9 cellular contexts compared by ENCODE assay signal in genomic region chr18:48605408-48605845, GRCh38.
DNase-seq lines count a peak whose midpoint lies in the region; ATAC-seq, FAIRE-seq and TF ChIP-seq lines count a peak whose summit lies in the region.
"Had no signal": no experiment of that assay in that cellular context is flagged by ENCODE, and none has a peak within 500 bp of the region (broad histone marks: within the 10 kb centered on the region; RNA-seq: fewer than 3 reads in every experiment).

No MANE protein-coding gene starts in this region.

- FAIRE-seq in H1 (lab: Jason Lieb, UNC), result peak; percentile 58

- WGBS in H1 (ENCODE audit: extremely low coverage in 1 of 2, insufficient coverage in 1 of 2, insufficient read length in 1 of 2, insufficient replicate concordance in 2 of 2, low coverage in 1 of 2, low lambda C conversion rate in 2 of 2, missing lambda C conversion rate in 1 of 2), 2 experiments, result 63% methylated on average over 3 of the region's 3 CpGs; no CpG with 5 or more reads in 1 of the 2 experiments

- H3K36me3 ChIP-seq in GM23338 (ENCODE audit: insufficient read depth) (no peaks in the 10 kb centered on the region), H1 (ENCODE audit: control insufficient read depth in 2 of 4, insufficient read depth in 4 of 4, low read length in 3 of 4) (no peaks in the 10 kb centered on the region), left lung (no peaks in the 10 kb centered on the region), mucosa of descending colon (ENCODE audit: low read depth) (no peaks in the 10 kb centered on the region)

- no peaks in the 10 kb centered on the region for H3K9me3 ChIP-seq in H1 (ENCODE audit: insufficient read depth in 2 of 2, low read depth in 1 of 2, low read length in 1 of 2)
- H3K9me3 ChIP-seq in left lung, result no peaks in the 10 kb centered on the region
- no peaks in the 10 kb centered on the region for H3K9me3 ChIP-seq in mucosa of descending colon

- no peak overlapping the region for H2AK5ac ChIP-seq in H1 (ENCODE audit: low read depth, low read length)

- no peak overlapping the region for H3K18ac ChIP-seq in H1 (ENCODE audit: extremely low read depth, low read length)

- H4K8ac ChIP-seq in H1 (ENCODE audit: extremely low read depth, insufficient read depth, low read length), result no peak overlapping the region

- no peaks in the 10 kb centered on the region for H3K9me3 Mint-ChIP-seq in GM23338
- H3K9me3 Mint-ChIP-seq: dendritic cell treated with granulocyte-macrophage colony-stimulating factor and Interleukin-4, amounts not matched to agents 40 ng/mL and 50 ng/mL, for 4 days had no signal

- no peak overlapping the region for H4K5ac ChIP-seq in H1 (ENCODE audit: insufficient read length, low read depth, low read length)

- CTCF ChIA-PET in H1 (lab: Charles Lee; ENCODE audit: partially characterized antibody), result interaction anchor here (0.7 to 6.3 kb wide), 42 partner anchors 8 to 271 kb away, joined by 3 to 72 read pairs (median 4); partner anchors contain the start of gene CTIF

- H3K9me2 ChIP-seq in GM23338 (ENCODE audit: insufficient read depth), result no peaks in the 10 kb centered on the region

- TF ChIP-seq POLR2A in H1 (IDR thresholded peaks at IDR 0.05; ENCODE audit: control extremely low read depth in 1 of 2, low read depth in 2 of 2, low read length in 2 of 2), result no peak

- H4K91ac ChIP-seq in H1 (replicated peaks; ENCODE audit: insufficient read length, low read length), result no peak overlapping the region

- H3K4me2 ChIP-seq in GM23338, result no peak overlapping the region
- no peak overlapping the region for H3K4me2 ChIP-seq in H1 (ENCODE audit: insufficient read depth in 1 of 2, low read depth in 2 of 2, low read length in 2 of 2)

- H3K36me3 Mint-ChIP-seq in GM23338 (ENCODE audit: low read depth), result no peaks in the 10 kb centered on the region

- in situ Hi-C loops in Caki2 (cut with HindIII; ENCODE audit: low pct_unique_long_range_greater_than_20kb, low sequenced_read_pairs), result no loop called here

- no peaks in the 10 kb centered on the region for H3K4me1 ChIP-seq in GM23338 (ENCODE audit: insufficient read depth)
- H3K4me1 ChIP-seq in H1 (replicated peaks in 1 of 4; ENCODE audit: control insufficient read depth in 3 of 4, insufficient read depth in 4 of 4, low read length in 3 of 4), result peaks cover 0 to 7% (median 0%) of the 10 kb centered on the region in 4 experiments; a peak in 2 of 7 replicates
- peaks cover 0 to 4% of the 10 kb centered on the region in 2 donors for H3K4me1 ChIP-seq in left lung
- no peaks in the 10 kb centered on the region for H3K4me1 ChIP-seq in mucosa of descending colon (ENCODE audit: low read depth)

- H3K23me2 ChIP-seq in H1 (ENCODE audit: low read depth, low read length), result peaks cover 10% of the 10 kb centered on the region; the same call in 1 of the 2 replicates

- H3K4me1 Mint-ChIP-seq in GM23338, result peaks cover 14% of the 10 kb centered on the region

- no peak overlapping the region for H3K23ac ChIP-seq in H1 (ENCODE audit: insufficient read length)

- H3K79me1 ChIP-seq in H1 (ENCODE audit: low read depth, low read length), result peaks cover 9% of the 10 kb centered on the region; the same call in 1 of the 2 replicates

- H2BK12ac ChIP-seq in H1 (ENCODE audit: low read depth, low read length), result peak overlapping the region; percentile 42; the same call in 1 of the 2 replicates

- DNase-seq in Caki2 (ENCODE audit: low read depth) (peak; percentile 43), GM23338 (ENCODE audit: low spot score) (peak; percentile 87), NCI-H2107 treated with DMSO at 0.1 percent for 48 hours (lab: John Stamatoyannopoulos, UW; ENCODE audit: unreplicated experiment) (peak; percentile 94), H1 (ENCODE audit: low read depth in 1 of 2, low spot score in 2 of 2) (peak; percentile 50 to 73), DMS153 (lab: John Stamatoyannopoulos, UW) (no peak), left lung (no peak), mucosa of descending colon (no peak), T-helper 9 cell (no peak)

- no peaks in the 10 kb centered on the region for H3F3A ChIP-seq in GM23338 (replicated peaks; ENCODE audit: low read depth)

- H3K27ac Mint-ChIP-seq in GM23338, result 0 out of 2 replicates have a peak overlapping the region, but pooled peaks have one; percentile 45
- H3K27ac Mint-ChIP-seq: dendritic cell treated with granulocyte-macrophage colony-stimulating factor and Interleukin-4, amounts not matched to agents 40 ng/mL and 50 ng/mL, for 4 days had no signal

- ATAC-seq in GM23338 (peak; percentile 99), left lung (no peak), mucosa of descending colon (no peak)

- H3K79me2 ChIP-seq in GM23338 (replicated peaks; ENCODE audit: insufficient read depth), result peaks cover 6% of the 10 kb centered on the region; the same call in 1 of the 2 replicates
- peaks cover 0 to 5% of the 10 kb centered on the region in 2 experiments; a peak in 1 of 4 replicates for H3K79me2 ChIP-seq in H1 (ENCODE audit: control insufficient read depth in 1 of 2, insufficient read depth in 2 of 2, low read length in 2 of 2)

- H3K9ac ChIP-seq in H1 (replicated peaks in 1 of 4; ENCODE audit: extremely low read depth in 1 of 4, low read depth in 3 of 4, low read length in 3 of 4), result no peak overlapping the region

- intact Hi-C loops in left lung (cut with DNase I), result no loop called here
- intact Hi-C loops in mucosa of descending colon (cut with DNase I, micrococcal nuclease), result no loop called here

- TF ChIP-seq CTCF in GM23338 (conservative IDR thresholded peaks at IDR 0.05; ENCODE audit: low read depth in 2 of 2) (peak; percentile 70 to 88), H1 (IDR thresholded peaks at IDR 0.05; ENCODE audit: control extremely low read depth in 1 of 3, insufficient read depth in 1 of 3, low read depth in 1 of 3, low read length in 3 of 3) (peak; percentile 73 to 97 (median 81)), left lung (IDR thresholded peaks at IDR 0.05) (no peak), mucosa of descending colon (IDR thresholded peaks at IDR 0.05) (no peak)

- no peaks in the 10 kb centered on the region for H3K27me3 ChIP-seq in GM23338 (ENCODE audit: insufficient read depth)
- no peaks in the 10 kb centered on the region for H3K27me3 ChIP-seq in H1 (replicated peaks in 1 of 4; ENCODE audit: control insufficient read depth in 3 of 4, extremely low read depth in 1 of 4, insufficient read depth in 3 of 4, low read length in 3 of 4)
- no peaks in the 10 kb centered on the region for H3K27me3 ChIP-seq in left lung

- no peak overlapping the region for H3K4me3 Mint-ChIP-seq in GM23338
- H3K4me3 Mint-ChIP-seq: dendritic cell treated with granulocyte-macrophage colony-stimulating factor and Interleukin-4, amounts not matched to agents 40 ng/mL and 50 ng/mL, for 4 days had no signal

- H3K27ac ChIP-seq in GM23338 (ENCODE audit: low read depth), result no peak overlapping the region
- no peak overlapping the region for H3K27ac ChIP-seq in H1 (ENCODE audit: low read depth, low read length)
- no peak overlapping the region for H3K27ac ChIP-seq in left lung

- H2BK5ac ChIP-seq in H1 (ENCODE audit: low read depth, low read length), result no peak overlapping the region

- POLR2A ChIA-PET in H1 (lab: Charles Lee; ENCODE audit: partially characterized antibody), result interaction anchor here (0.6 to 1.5 kb wide), 3 partner anchors 10 to 44 kb away, joined by 3 to 4 read pairs (median 3); no protein-coding TSS in a partner anchor

- H3K4me3 ChIP-seq in GM23338 (no peak overlapping the region), H1 (ENCODE audit: extremely low read depth in 1 of 4, insufficient read depth in 2 of 4, low read depth in 3 of 4, low read length in 4 of 4) (no peak overlapping the region), left lung (no peak overlapping the region), mucosa of descending colon (no peak overlapping the region)

- TF ChIP-seq EP300 in H1 (IDR thresholded peaks at IDR 0.05; ENCODE audit: borderline replicate concordance in 1 of 2, low read depth in 2 of 2, low read length in 2 of 2), result no peak

- TF ChIP-seq RAD21 in H1 (IDR thresholded peaks at IDR 0.05 in 1 of 2, conservative IDR thresholded peaks at IDR 0.05 in 1 of 2; ENCODE audit: low read depth in 2 of 2, low read length in 2 of 2), result peak; percentile 74 to 83

- no peak overlapping the region for H2AFZ ChIP-seq in GM23338
- H2AFZ ChIP-seq in H1 (ENCODE audit: low read length), result no peak overlapping the region

- H3K14ac ChIP-seq in H1 (ENCODE audit: insufficient read length), result no peak overlapping the region

- H3K27me3 Mint-ChIP-seq in GM23338 (ENCODE audit: insufficient read depth, low read depth, poor library complexity), result peaks cover 4% of the 10 kb centered on the region
- H3K27me3 Mint-ChIP-seq: dendritic cell treated with granulocyte-macrophage colony-stimulating factor and Interleukin-4, amounts not matched to agents 40 ng/mL and 50 ng/mL, for 4 days had no signal

- no peak overlapping the region for H2BK120ac ChIP-seq in H1 (replicated peaks; ENCODE audit: low read depth, low read length)

- H4K20me1 ChIP-seq in GM23338 (replicated peaks; ENCODE audit: insufficient read depth) (peaks cover 5% of the 10 kb centered on the region; the same call in 1 of the 2 replicates), H1 (replicated peaks in 1 of 2; ENCODE audit: control insufficient read depth in 1 of 2, insufficient read depth in 2 of 2, low read length in 2 of 2) (peaks cover 2 to 9% of the 10 kb centered on the region in 2 experiments)

- H3K4ac ChIP-seq in H1 (replicated peaks; ENCODE audit: insufficient read length, low read depth, low read length), result no peak overlapping the region

- H2BK15ac ChIP-seq in H1 (ENCODE audit: low read length), result 0 out of 2 replicates have a peak overlapping the region, but pooled peaks have one; percentile 16

- no peak overlapping the region for H3K56ac ChIP-seq in H1 (replicated peaks; ENCODE audit: insufficient read length, low read depth, low read length)

- no peak overlapping the region for H2BK20ac ChIP-seq in H1 (ENCODE audit: low read length)

TF ChIP-seq in GM23338, 12 proteins besides CTCF, POLR2A, EP300 and RAD21 (continues in another document):
- TF ChIP-seq CREB1 (CRISPR knock-in tag; IDR thresholded peaks at IDR 0.05; ENCODE audit: low read depth), result no peak
- no peak for TF ChIP-seq POLR2AphosphoS5 (IDR thresholded peaks at IDR 0.05; ENCODE audit: low read depth)
- TF ChIP-seq EZH2 (IDR thresholded peaks at IDR 0.05; ENCODE audit: low read depth, unreplicated experiment), result no peak
- no peak for TF ChIP-seq NANOG (IDR thresholded peaks at IDR 0.05; ENCODE audit: borderline replicate concordance)
- TF ChIP-seq ZNF114 (CRISPR knock-in tag; IDR thresholded peaks at IDR 0.05), result no peak

TF ChIP-seq in H1, 55 proteins besides CTCF, POLR2A, EP300 and RAD21:
- TF ChIP-seq FOSL1 (IDR thresholded peaks at IDR 0.05; ENCODE audit: insufficient read depth, low read depth, low read length) (no peak), TCF12 (IDR thresholded peaks at IDR 0.05; ENCODE audit: low read depth, low read length) (peak; percentile 90)

Comparison
In these comparisons a context has a peak if more than half of its experiments do, and no peak if none do; other contexts are left out.
1. DNase-seq: peak in Caki2 (single experiment), GM23338 (single experiment), NCI-H2107 treated with DMSO at 0.1 percent for 48 hours (single experiment) and H1 (2 of 2); none in DMS153 (single experiment), left lung (0 of 2), mucosa of descending colon (0 of 3) and T-helper 9 cell (single experiment).
2. CTCF ChIP-seq: peak in GM23338 (2 of 2) and H1 (3 of 3); none in left lung (0 of 2) and mucosa of descending colon (single experiment).